9 cellular contexts compared by ENCODE assay signal in the genomic region with DNA sequence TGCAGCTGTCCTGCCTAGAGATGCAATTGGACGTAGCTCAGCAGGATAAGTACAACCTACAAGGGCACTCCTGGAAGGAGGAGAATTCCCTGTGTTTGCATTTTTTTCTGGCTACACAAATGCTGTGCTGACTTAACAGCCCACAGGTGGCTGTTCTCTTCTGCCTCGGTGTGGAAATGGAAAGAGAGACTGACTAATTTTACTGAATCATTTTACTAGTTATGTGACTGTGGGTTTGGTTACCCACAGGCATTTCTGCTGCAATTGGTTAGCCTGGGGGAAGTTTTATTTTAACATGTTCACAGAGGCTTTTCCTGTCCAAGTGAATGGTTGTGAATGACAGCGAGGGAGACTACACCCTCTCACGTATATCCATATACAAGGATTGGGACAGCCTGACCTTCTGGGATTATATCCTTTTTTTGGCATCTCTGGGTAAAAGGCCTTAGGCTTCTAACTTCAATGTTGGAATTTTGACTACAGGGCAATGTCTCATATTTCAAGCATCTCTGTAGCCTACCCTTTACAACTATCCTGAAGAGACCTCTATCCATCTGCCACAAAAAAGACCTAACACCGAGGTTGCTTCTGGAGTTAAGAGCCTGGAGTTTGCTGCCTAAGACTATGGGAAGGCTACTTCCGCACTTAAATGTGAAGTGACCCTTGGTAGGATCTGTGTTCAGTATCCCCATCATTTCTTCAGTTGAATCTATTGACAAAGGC.
DNase-seq lines count a peak whose midpoint lies in the region; ATAC-seq and TF ChIP-seq lines count a peak whose summit lies in the region.
"Had no signal": no experiment of that assay in that cellular context is flagged by ENCODE, and none has a peak within 500 bp of the region (broad histone marks: within the 10 kb centered on the region; RNA-seq: fewer than 3 reads in every experiment).

No MANE protein-coding gene starts in this region.

- no peak overlapping the region for H3K4ac ChIP-seq in H9 (ENCODE audit: low read depth, low read length)

- H3K23me2 ChIP-seq in H9 (ENCODE audit: insufficient read length, low read depth, low read length, poor library complexity, severe bottlenecking), result no peaks in the 10 kb centered on the region

- no peak overlapping the region for H2BK15ac ChIP-seq in H9 (ENCODE audit: low read depth, low read length)

- no peak overlapping the region for H3K18ac ChIP-seq in H9 (ENCODE audit: insufficient read length, low read depth, low read length)

- H3K4me2 ChIP-seq in OCI-LY3 (ENCODE audit: low read length) (peak overlapping the region; percentile 81), H9 (ENCODE audit: insufficient read depth, insufficient read length, low read length) (no peak overlapping the region)

- no peaks in the 10 kb centered on the region for H3K9me3 Mint-ChIP-seq in H9
- no peaks in the 10 kb centered on the region for H3K9me3 Mint-ChIP-seq in CD8-positive, alpha-beta T cell

- no peak overlapping the region for H2BK12ac ChIP-seq in H9 (ENCODE audit: insufficient read length, low read depth, low read length)

- no peak overlapping the region for H3K27ac Mint-ChIP-seq in H9
- H3K27ac Mint-ChIP-seq in CD8-positive, alpha-beta T cell, result no peak overlapping the region

- no peak overlapping the region for H2BK20ac ChIP-seq in H9 (ENCODE audit: low read depth, low read length, poor library complexity, severe bottlenecking)

- H3K4me1 ChIP-seq in OCI-LY3 (ENCODE audit: low read length) (peaks cover 64% of the 10 kb centered on the region), H9 (ENCODE audit: insufficient read depth, low read length) (no peaks in the 10 kb centered on the region)
- H3K4me1 ChIP-seq in CD8-positive, alpha-beta T cell (ENCODE audit: insufficient read depth, low read length), result no peaks in the 10 kb centered on the region

- H3K23ac ChIP-seq in H9 (ENCODE audit: insufficient read length, low read depth, low read length), result no peak overlapping the region

- no peaks in the 10 kb centered on the region for H3K79me1 ChIP-seq in H9 (ENCODE audit: insufficient read depth, low read depth, low read length, poor library complexity, severe bottlenecking)

- H2AFZ ChIP-seq in OCI-LY3 (ENCODE audit: low read depth, low read length) (no peak overlapping the region), H9 (ENCODE audit: low read length) (no peak overlapping the region)

- no peak overlapping the region for H3K56ac ChIP-seq in H9 (ENCODE audit: insufficient read length, low read depth, low read length)

- TF ChIP-seq CTCF in OCI-LY3 (IDR thresholded peaks at IDR 0.05; ENCODE audit: low read depth, low read length), result peak; percentile 18; the same call in 1 of the 2 replicates
- TF ChIP-seq CTCF in H9 (conservative IDR thresholded peaks at IDR 0.05), result no peak
- TF ChIP-seq CTCF in CD8-positive, alpha-beta T cell (IDR thresholded peaks at IDR 0.05), result no peak

- H3K27ac ChIP-seq in OCI-LY3 (ENCODE audit: low read length) (peak overlapping the region; percentile 52), H9 (ENCODE audit: insufficient read length, low read depth, low read length) (no peak overlapping the region)
- H3K27ac ChIP-seq in CD8-positive, alpha-beta T cell (ENCODE audit: low read depth, low read length), result no peak overlapping the region

- H3K9ac ChIP-seq in OCI-LY3 (ENCODE audit: low read length), result peak overlapping the region; percentile 33; the same call in 1 of the 2 replicates
- no peak overlapping the region for H3K9ac ChIP-seq in H9 (ENCODE audit: extremely low read depth, insufficient read length, low read length)

- no peak overlapping the region for H4K5ac ChIP-seq in H9 (ENCODE audit: insufficient read length, low read depth, low read length)

- no peak overlapping the region for H4K91ac ChIP-seq in H9 (ENCODE audit: insufficient read length, low read depth, low read length)

- no peak overlapping the region; the same call in 1 of the 2 replicates for H3K14ac ChIP-seq in H9 (ENCODE audit: insufficient read depth, low read length)

- POLR2A ChIA-PET in CD8-positive, alpha-beta T cell (lab: Charles Lee), result no interaction called here

- no peak overlapping the region for H3T11ph ChIP-seq in H9 (ENCODE audit: low read length)

- H3K36me3 Mint-ChIP-seq in H9 (ENCODE audit: insufficient read depth in 1 of 3, low read depth in 3 of 3), result no peaks in the 10 kb centered on the region
- no peaks in the 10 kb centered on the region for H3K36me3 Mint-ChIP-seq in CD8-positive, alpha-beta T cell

- no peak overlapping the region for H2AK5ac ChIP-seq in H9 (ENCODE audit: insufficient read length, low read length)

- no peak overlapping the region for H3K4me3 Mint-ChIP-seq in H9
- no peak overlapping the region for H3K4me3 Mint-ChIP-seq in CD8-positive, alpha-beta T cell

- no peaks in the 10 kb centered on the region for H3K27me3 Mint-ChIP-seq in H9 (ENCODE audit: low read depth)
- no peaks in the 10 kb centered on the region for H3K27me3 Mint-ChIP-seq in CD8-positive, alpha-beta T cell (ENCODE audit: low read depth)

- no peaks in the 10 kb centered on the region for H4K20me1 ChIP-seq in OCI-LY3 (ENCODE audit: insufficient read depth, low read length)
- no peaks in the 10 kb centered on the region for H4K20me1 ChIP-seq in H9 (ENCODE audit: control insufficient read depth, insufficient read depth, insufficient read length)

- H3K4me1 Mint-ChIP-seq in H9, result peaks cover 0 to 4% of the 10 kb centered on the region in 2 experiments; a peak in 1 of 4 replicates
- peaks cover 5% of the 10 kb centered on the region for H3K4me1 Mint-ChIP-seq in CD8-positive, alpha-beta T cell (ENCODE audit: low read depth)

- peak overlapping the region; percentile 55 for H3K4me3 ChIP-seq in OCI-LY3 (ENCODE audit: low read length)
- H3K4me3 ChIP-seq in CD8-positive, alpha-beta T cell (ENCODE audit: low read depth, low read length), result no peak overlapping the region

- no peak overlapping the region for H4K8ac ChIP-seq in H9 (replicated peaks; ENCODE audit: insufficient read length, low read depth, low read length)

- no peaks in the 10 kb centered on the region for H3K9me3 ChIP-seq in OCI-LY3 (ENCODE audit: insufficient read depth, low read length)
- H3K9me3 ChIP-seq in H9 (ENCODE audit: control insufficient read depth, low read depth, low read length), result no peaks in the 10 kb centered on the region
- H3K9me3 ChIP-seq in CD8-positive, alpha-beta T cell (ENCODE audit: low read length), result no peaks in the 10 kb centered on the region

- H3K36me3 ChIP-seq in OCI-LY3 (replicated peaks; ENCODE audit: low read depth, low read length), result no peaks in the 10 kb centered on the region
- no peaks in the 10 kb centered on the region for H3K36me3 ChIP-seq in CD8-positive, alpha-beta T cell (ENCODE audit: insufficient read depth, low read length)

- peak; percentile 65 for ATAC-seq in HG02943 (IDR thresholded peaks at IDR 0.05; ENCODE audit: low read depth, unreplicated experiment)
- ATAC-seq in CD8-positive, alpha-beta T cell, result no peak

- intact Hi-C loops in CD8-positive, alpha-beta T cell (cut with DNase I, micrococcal nuclease), result no loop called here

- DNase-seq in activated T-cell treated with anti-CD3 and anti-CD28 coated beads for 48 hours (ENCODE audit: low read depth) (peak; percentile 12), activated T-cell treated with anti-CD3 and anti-CD28 coated beads for 4 hours (no peak), fibroblast of gingiva (ENCODE audit: low read depth) (peak; percentile 61), H9 (no peak), hypothalamus (lab: John Stamatoyannopoulos, UW) (no peak)
- no peak for DNase-seq in CD8-positive, alpha-beta T cell
- DNase-seq: DND-41 had no signal

- no peak overlapping the region for H2BK120ac ChIP-seq in H9 (ENCODE audit: low read depth, low read length, poor library complexity, severe bottlenecking)

- H3K79me2 ChIP-seq in OCI-LY3 (ENCODE audit: low read length) (no peaks in the 10 kb centered on the region), H9 (ENCODE audit: insufficient read depth, low read length) (no peaks in the 10 kb centered on the region)

- H3K27me3 ChIP-seq in OCI-LY3 (ENCODE audit: low read depth, low read length) (no peaks in the 10 kb centered on the region), H9 (ENCODE audit: insufficient read depth, low read length) (no peaks in the 10 kb centered on the region)
- H3K27me3 ChIP-seq in CD8-positive, alpha-beta T cell (ENCODE audit: insufficient read depth, low read length), result no peaks in the 10 kb centered on the region

- CTCF ChIA-PET in CD8-positive, alpha-beta T cell (lab: Charles Lee), result no interaction called here

- H2BK5ac ChIP-seq in H9 (ENCODE audit: insufficient read length, low read length), result no peak overlapping the region

- no CpG with 5 or more reads among the region's 6 CpGs for WGBS in H9 (ENCODE audit: extremely low coverage, insufficient read length, low lambda C conversion rate)

Comparison
In these comparisons a context has a peak if more than half of its experiments do, and no peak if none do; other contexts are left out.
1. DNase-seq: peak in activated T-cell treated with anti-CD3 and anti-CD28 coated beads for 48 hours (single experiment) and fibroblast of gingiva (single experiment); none in activated T-cell treated with anti-CD3 and anti-CD28 coated beads for 4 hours (single experiment), H9 (single experiment), hypothalamus (0 of 51) and CD8-positive, alpha-beta T cell (0 of 7).